18 cellular contexts compared by ENCODE assay signal in the genomic region with DNA sequence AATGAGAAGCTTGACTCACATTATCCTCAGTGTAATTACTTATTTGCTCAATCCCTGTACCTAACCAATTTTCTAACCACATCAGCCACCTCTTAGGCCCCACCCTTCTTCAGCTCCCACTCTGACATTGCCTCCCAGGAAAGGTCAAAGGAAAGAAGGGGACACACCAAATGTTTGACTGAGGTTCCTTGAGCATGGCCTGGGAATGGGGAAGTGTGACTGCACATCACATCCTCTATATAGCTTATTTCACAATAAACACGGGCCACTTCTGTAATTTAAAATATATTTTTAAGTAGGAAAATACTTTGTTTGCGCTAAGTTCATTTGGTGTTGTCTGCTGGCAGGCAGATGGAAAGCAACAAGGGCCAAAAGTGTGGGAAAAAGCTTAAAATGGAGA. TPM values are rescaled to one million over a fixed set of nuclear protein-coding genes. Genes with fewer than 3 reads are reported as not detected.
DNase-seq lines count a peak whose midpoint lies in the region; ATAC-seq and TF ChIP-seq lines count a peak whose summit lies in the region.
"Had no signal": no experiment of that assay in that cellular context is flagged by ENCODE, and none has a peak within 500 bp of the region (broad histone marks: within the 10 kb centered on the region; RNA-seq: fewer than 3 reads in every experiment).

No MANE protein-coding gene starts in this region.

- TF ChIP-seq CTCF in omental fat pad (IDR thresholded peaks at IDR 0.05) = no peak

- no peaks in the 10 kb centered on the region for H3K36me3 ChIP-seq in H7 (replicated peaks; ENCODE audit: control insufficient read depth, insufficient read depth, low read length)

- H3K4me3 ChIP-seq in H7 (ENCODE audit: insufficient read depth, low read depth, low read length) = no peak overlapping the region
- H3K4me3 ChIP-seq: GM23338 had no signal

- peaks cover 52% of the 10 kb centered on the region for H3K27me3 ChIP-seq in H7 (ENCODE audit: control insufficient read depth, insufficient read depth, low read length)

- no peak for ATAC-seq in omental fat pad (ENCODE audit: low FRiP score)
- ATAC-seq: GM23338, HepG2 had no signal

- DNase-seq in NCI-H748 (lab: John Stamatoyannopoulos, UW; ENCODE audit: unreplicated experiment) (peak; percentile 24), NCI-H748 treated with DMSO at 0.1 percent for 48 hours (lab: John Stamatoyannopoulos, UW) (no peak), NCI-H146 treated with DMSO at 0.1 percent for 48 hours (lab: John Stamatoyannopoulos, UW; ENCODE audit: unreplicated experiment) (peak; percentile 28), SKM-1 treated with dmso at 0.1 percent for 144 hours (lab: John Stamatoyannopoulos, UW; ENCODE audit: unreplicated experiment) (peak; percentile 78), pons (ENCODE audit: low spot score) (peak; percentile 38), H7 (no peak), omental fat pad (ENCODE audit: low spot score) (no peak)
- no peak for DNase-seq in activated naive CD4-positive, alpha-beta T cell treated with anti-CD3 and anti-CD28 coated beads, Interleukin-2, amount 50 U/mL, for 16 hours
- DNase-seq: DND-41, NCI-H1417 treated with DMSO at 0.1 percent for 48 hours, NCI-H2029 treated with DMSO at 0.1 percent for 48 hours, NCI-H2171 treated with DMSO at 0.1 percent for 48 hours, NCI-H446 treated with DMSO at 0.1 percent for 48 hours, SHP77 had no signal

RNA-seq across cellular contexts. Expression of a gene that starts 3.0 kb away (rescaled TPM):
- total RNA-seq in H7 (2014; rRNA removed; shearing (Covaris generic)) = not detected in 2 replicates
- not detected for total RNA-seq in omental fat pad
- total RNA-seq: GM23338, HepG2, MCF 10A, OCI-LY7 had no signal

RNA-seq across cellular contexts. Expression of a gene that starts 25.4 kb away (rescaled TPM):
- 63.9 and 79.4 TPM in 2 replicates for total RNA-seq in H7 (2014; rRNA removed; shearing (Covaris generic))
- total RNA-seq in omental fat pad = 1 to 10 TPM; 3.2 to 4.8 (median 4.3) TPM
- total RNA-seq: OCI-LY7 had no signal

RNA-seq across cellular contexts. Expression of a gene that starts 26.9 kb away (rescaled TPM):
- total RNA-seq in H7 (2014; rRNA removed; shearing (Covaris generic)) = not detected in 2 replicates
- 1 to 10 TPM in 1 of 4 donors, under 1 TPM in 1, not detected in 2; 0.56 to 2.7 TPM for total RNA-seq in omental fat pad
- total RNA-seq: GM23338, MCF 10A, OCI-LY7 had no signal

RNA-seq across cellular contexts. Expression of a gene that starts 42.2 kb away (rescaled TPM):
- total RNA-seq in H7 (2014; rRNA removed; shearing (Covaris generic)) = not detected in 2 replicates
- total RNA-seq in omental fat pad = under 1 TPM in 2 of 4 donors, not detected in 2; 0.28 to 0.47 TPM
- total RNA-seq: GM23338, MCF 10A, OCI-LY7 had no signal

Comparison
In these comparisons a context has a peak if more than half of its experiments do, and no peak if none do; other contexts are left out.
1. DNase-seq: peak in NCI-H748 (single experiment), NCI-H146 treated with DMSO at 0.1 percent for 48 hours (single experiment), SKM-1 treated with dmso at 0.1 percent for 144 hours (single experiment) and pons (single experiment); none in NCI-H748 treated with DMSO at 0.1 percent for 48 hours (single experiment), H7 (single experiment), omental fat pad (single experiment) and activated naive CD4-positive, alpha-beta T cell treated with anti-CD3 and anti-CD28 coated beads, Interleukin-2, amount 50 U/mL, for 16 hours (single experiment).
2. RNA of a gene that starts 25.4 kb away (total RNA-seq): 63.9 to 79.4 TPM in H7; 3.2 to 4.8 TPM in omental fat pad; every median in the first group is over 10 times any median in the second.